Comparison of ENCODE assay signal across 1 cellular context in the genomic region with DNA sequence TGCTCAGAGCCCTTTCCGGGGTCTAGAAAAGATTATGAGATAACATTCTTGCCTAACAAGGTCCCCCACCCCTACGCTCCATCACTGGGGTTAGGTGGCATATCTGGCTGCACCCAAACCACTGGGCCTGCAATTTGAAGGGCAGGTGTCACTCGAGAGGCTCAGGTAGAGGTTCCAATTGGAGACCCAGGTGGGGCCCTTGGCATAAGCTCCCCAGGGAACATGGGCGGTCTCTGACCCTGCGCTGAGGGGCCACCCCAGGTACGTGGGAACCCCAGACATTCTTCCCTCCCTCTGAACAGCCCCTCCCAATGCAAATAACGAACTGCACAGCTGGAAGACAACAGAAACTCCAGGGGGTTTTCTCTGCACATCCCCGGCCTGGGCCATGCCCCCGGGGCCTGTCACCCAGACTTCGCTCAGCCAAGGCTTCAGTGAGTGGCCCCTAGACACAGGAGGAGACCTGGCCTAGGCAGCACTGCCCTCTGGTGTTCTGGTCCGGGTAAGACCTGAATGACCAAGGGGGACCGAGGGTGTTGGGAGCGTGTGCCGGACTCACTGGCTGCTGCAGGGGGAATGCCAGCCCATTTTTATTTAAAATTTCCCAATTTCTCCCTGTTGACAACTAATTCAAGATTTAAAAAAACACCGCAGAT.
TF ChIP-seq lines count a peak whose summit lies in the region.

No MANE protein-coding gene starts in this region.

TF ChIP-seq in H1, 55 proteins besides CTCF, POLR2A, EP300 and RAD21:
- TF ChIP-seq, protein P1, sequence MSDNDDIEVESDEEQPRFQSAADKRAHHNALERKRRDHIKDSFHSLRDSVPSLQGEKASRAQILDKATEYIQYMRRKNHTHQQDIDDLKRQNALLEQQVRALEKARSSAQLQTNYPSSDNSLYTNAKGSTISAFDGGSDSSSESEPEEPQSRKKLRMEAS (IDR thresholded peaks at IDR 0.05), result 0 out of 2 replicates have a peak, but pooled peaks have one; percentile 25
- TF ChIP-seq SIN3A (conservative IDR thresholded peaks at IDR 0.05 in 1 of 2, IDR thresholded peaks at IDR 0.05 in 1 of 2; ENCODE audit: low read depth in 1 of 2, low read length in 2 of 2) (peak in 1 of 2 experiments; percentile 56; a peak in 1 of 4 replicates), TCF12 (IDR thresholded peaks at IDR 0.05; ENCODE audit: low read depth, low read length) (no peak)
